1 cellular context compared by ENCODE assay signal in genomic region chr1:21028520-21029145, GRCh38.
TF ChIP-seq lines count a peak whose summit lies in the region.

No MANE protein-coding gene starts in this region.

TF ChIP-seq in A549, 52 proteins besides CTCF, POLR2A, EP300 and RAD21 (continued from another document):
- TF ChIP-seq FOXS1 (CRISPR knock-in tag; IDR thresholded peaks at IDR 0.05) (no peak), ATOH8 (CRISPR knock-in tag; IDR thresholded peaks at IDR 0.05; ENCODE audit: low read depth) (no peak), NPAS2 (CRISPR knock-in tag; IDR thresholded peaks at IDR 0.05; ENCODE audit: borderline replicate concordance) (no peak), ZC3H11A (IDR thresholded peaks at IDR 0.05) (no peak), MAZ (IDR thresholded peaks at IDR 0.05; ENCODE audit: borderline replicate concordance, low read depth, low read length) (no peak), RARB (CRISPR knock-in tag; IDR thresholded peaks at IDR 0.05) (no peak), SREBF2 (IDR thresholded peaks at IDR 0.05) (no peak)
- TF ChIP-seq, protein P1, sequence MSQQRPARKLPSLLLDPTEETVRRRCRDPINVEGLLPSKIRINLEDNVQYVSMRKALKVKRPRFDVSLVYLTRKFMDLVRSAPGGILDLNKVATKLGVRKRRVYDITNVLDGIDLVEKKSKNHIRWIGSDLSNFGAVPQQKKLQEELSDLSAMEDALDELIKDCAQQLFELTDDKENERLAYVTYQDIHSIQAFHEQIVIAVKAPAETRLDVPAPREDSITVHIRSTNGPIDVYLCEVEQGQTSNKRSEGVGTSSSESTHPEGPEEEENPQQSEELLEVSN (IDR thresholded peaks at IDR 0.05; ENCODE audit: borderline replicate concordance, low read depth), result no peak
TF ChIP-seq in A549: peak in this region for 0.
